In genomic region chr2:153101187-153101586, GRCh38 we compare ENCODE assay signal across 29 cellular contexts.
DNase-seq lines count a peak whose midpoint lies in the region; ATAC-seq, FAIRE-seq and TF ChIP-seq lines count a peak whose summit lies in the region.
"Had no signal": no experiment of that assay in that cellular context is flagged by ENCODE, and none has a peak within 500 bp of the region (broad histone marks: within the 10 kb centered on the region; RNA-seq: fewer than 3 reads in every experiment).

No MANE protein-coding gene starts in this region.

- H2AFZ ChIP-seq in astrocyte (ENCODE audit: low read depth, low read length): no peak overlapping the region

- H3K27me3 Mint-ChIP-seq in astrocyte (ENCODE audit: low read depth, unreplicated experiment): no peaks in the 10 kb centered on the region
- no peaks in the 10 kb centered on the region for H3K27me3 Mint-ChIP-seq in activated CD4-positive, alpha-beta T cell treated with anti-CD3 and anti-CD28 coated beads, Interleukin-2, amount 10 ng/mL, durations not matched to agents 24 days and 14 days
- H3K27me3 Mint-ChIP-seq: activated CD4-positive, alpha-beta memory T cell treated with anti-CD3 and anti-CD28 coated beads, Interleukin-2, amount 10 ng/mL, durations not matched to agents 7 days and 5 days; activated naive CD4-positive, alpha-beta T cell treated with anti-CD3 and anti-CD28 coated beads, Interleukin-2, amount 10 ng/mL, durations not matched to agents 7 days and 5 days; B cell; T-cell had no signal

- no peak overlapping the region for H3K4me2 ChIP-seq in astrocyte (ENCODE audit: low read length)

- H3K36me3 ChIP-seq in astrocyte (ENCODE audit: insufficient read depth, low read length): no peaks in the 10 kb centered on the region
- H3K36me3 ChIP-seq: breast epithelium, prostate gland, tibial artery had no signal

- no peak for ATAC-seq in HG03565 (IDR thresholded peaks at IDR 0.05; ENCODE audit: unreplicated experiment)
- ATAC-seq: GM12878; naive thymus-derived CD8-positive, alpha-beta T cell; T-cell had no signal

- peaks cover 3% of the 10 kb centered on the region for H3K4me1 Mint-ChIP-seq in astrocyte (ENCODE audit: low read depth, unreplicated experiment)
- no peaks in the 10 kb centered on the region for H3K4me1 Mint-ChIP-seq in activated CD4-positive, alpha-beta T cell treated with anti-CD3 and anti-CD28 coated beads, Interleukin-2, amount 10 ng/mL, durations not matched to agents 24 days and 14 days
- H3K4me1 Mint-ChIP-seq: activated CD4-positive, alpha-beta memory T cell treated with anti-CD3 and anti-CD28 coated beads, Interleukin-2, amount 10 ng/mL, durations not matched to agents 7 days and 5 days; activated naive CD4-positive, alpha-beta T cell treated with anti-CD3 and anti-CD28 coated beads, Interleukin-2, amount 10 ng/mL, durations not matched to agents 7 days and 5 days; B cell had no signal

- DNase-seq in ACHN (peak; percentile 85), NCI-H226 (peak; percentile 79), astrocyte (ENCODE audit: low read depth) (peak; percentile 3), kidney tubule cell (ENCODE audit: low spot score) (peak; percentile 62), MV-4-11 (lab: John Stamatoyannopoulos, UW) (no peak), GF-D8 (lab: John Stamatoyannopoulos, UW) (no peak)
- DNase-seq in activated CD4-positive, alpha-beta T cell treated with anti-CD3 and anti-CD28 coated beads, Interleukin-2, amount 10 ng/mL, durations not matched to agents 24 days and 14 days: no peak
- DNase-seq: activated CD4-positive, alpha-beta memory T cell treated with anti-CD3 and anti-CD28 coated beads, Interleukin-2, amount 10 ng/mL, durations not matched to agents 7 days and 5 days; activated CD4-positive, CD25-positive, alpha-beta regulatory T cell treated with anti-CD3 and anti-CD28 coated beads, Interleukin-2, amount 50 U/mL, for 72 hours; activated CD8-positive, alpha-beta memory T cell treated with anti-CD3 and anti-CD28 coated beads, Interleukin-2, amount 50 U/mL, for 48 hours; activated naive CD4-positive, alpha-beta T cell treated with anti-CD3 and anti-CD28 coated beads, Interleukin-2, amount 10 ng/mL, durations not matched to agents 7 days and 5 days; amniotic stem cell; CD4-positive, alpha-beta memory T cell; dorsolateral prefrontal cortex; IMR-90; naive thymus-derived CD8-positive, alpha-beta T cell; NCI-H1048; NCI-H187; NCI-H82; nucleus accumbens; stimulated activated CD4-positive, alpha-beta T cell treated with anti-CD3 and anti-CD28 coated beads, Interleukin-4, amount 100 ng/mL, for 24 hours; T-cell; tibial artery had no signal

- H3K4me1 ChIP-seq in astrocyte (ENCODE audit: insufficient read depth, low read length): no peaks in the 10 kb centered on the region
- H3K4me1 ChIP-seq: breast epithelium, prostate gland, tibial artery had no signal

- no peak overlapping the region for H3K4me3 ChIP-seq in astrocyte (ENCODE audit: insufficient read depth, low read depth, low read length)
- H3K4me3 ChIP-seq: breast epithelium, dorsolateral prefrontal cortex, GM12878, prostate gland, tibial artery had no signal

- FAIRE-seq in astrocyte (lab: Jason Lieb, UNC): no peak
- FAIRE-seq: endothelial cell of umbilical vein, GM12878 had no signal

- H3K9ac ChIP-seq in astrocyte (ENCODE audit: low read length): no peak overlapping the region

- H3K36me3 Mint-ChIP-seq in astrocyte (ENCODE audit: low read depth, unreplicated experiment): no peaks in the 10 kb centered on the region
- H3K36me3 Mint-ChIP-seq in activated CD4-positive, alpha-beta T cell treated with anti-CD3 and anti-CD28 coated beads, Interleukin-2, amount 10 ng/mL, durations not matched to agents 24 days and 14 days (ENCODE audit: low read depth): no peaks in the 10 kb centered on the region
- H3K36me3 Mint-ChIP-seq: activated naive CD4-positive, alpha-beta T cell treated with anti-CD3 and anti-CD28 coated beads, Interleukin-2, amount 10 ng/mL, durations not matched to agents 7 days and 5 days; CD4-positive, alpha-beta memory T cell; naive thymus-derived CD8-positive, alpha-beta T cell; T-cell had no signal

- intact Hi-C loops in activated CD4-positive, alpha-beta T cell treated with anti-CD3 and anti-CD28 coated beads, Interleukin-2, amount 10 ng/mL, durations not matched to agents 24 days and 14 days (cut with micrococcal nuclease): no loop called here

- no peaks in the 10 kb centered on the region for H4K20me1 ChIP-seq in astrocyte (ENCODE audit: insufficient read depth, low read length)

- no peaks in the 10 kb centered on the region for H3K27me3 ChIP-seq in astrocyte (ENCODE audit: insufficient read depth, low read length)
- H3K27me3 ChIP-seq: breast epithelium, tibial artery had no signal

- H3K9me3 Mint-ChIP-seq in astrocyte (ENCODE audit: unreplicated experiment): peaks cover 4% of the 10 kb centered on the region
- peaks cover 4% of the 10 kb centered on the region for H3K9me3 Mint-ChIP-seq in activated CD4-positive, alpha-beta T cell treated with anti-CD3 and anti-CD28 coated beads, Interleukin-2, amount 10 ng/mL, durations not matched to agents 24 days and 14 days
- H3K9me3 Mint-ChIP-seq: activated CD4-positive, alpha-beta memory T cell treated with anti-CD3 and anti-CD28 coated beads, Interleukin-2, amount 10 ng/mL, durations not matched to agents 7 days and 5 days had no signal

- no peak overlapping the region for H3K27ac Mint-ChIP-seq in astrocyte (ENCODE audit: unreplicated experiment)
- no peak overlapping the region for H3K27ac Mint-ChIP-seq in activated CD4-positive, alpha-beta T cell treated with anti-CD3 and anti-CD28 coated beads, Interleukin-2, amount 10 ng/mL, durations not matched to agents 24 days and 14 days
- H3K27ac Mint-ChIP-seq: activated CD4-positive, alpha-beta memory T cell treated with anti-CD3 and anti-CD28 coated beads, Interleukin-2, amount 10 ng/mL, durations not matched to agents 7 days and 5 days; activated naive CD4-positive, alpha-beta T cell treated with anti-CD3 and anti-CD28 coated beads, Interleukin-2, amount 10 ng/mL, durations not matched to agents 7 days and 5 days; B cell; CD4-positive, alpha-beta memory T cell; naive thymus-derived CD8-positive, alpha-beta T cell; T-cell had no signal

- TF ChIP-seq CTCF in astrocyte (IDR thresholded peaks at IDR 0.05; ENCODE audit: insufficient read depth, low read depth, low read length): no peak

- in situ Hi-C loops in ACHN (cut with HindIII; ENCODE audit: low pct_ligation_motif_present, low pct_unique_long_range_greater_than_20kb, low sequenced_read_pairs): no loop called here

- H3K9me3 ChIP-seq in astrocyte (ENCODE audit: insufficient read depth, low read depth, low read length): no peaks in the 10 kb centered on the region
- H3K9me3 ChIP-seq: breast epithelium, prostate gland, tibial artery had no signal

- no peak overlapping the region for H3K4me3 Mint-ChIP-seq in astrocyte (ENCODE audit: unreplicated experiment)
- no peak overlapping the region for H3K4me3 Mint-ChIP-seq in activated CD4-positive, alpha-beta T cell treated with anti-CD3 and anti-CD28 coated beads, Interleukin-2, amount 10 ng/mL, durations not matched to agents 24 days and 14 days
- H3K4me3 Mint-ChIP-seq: activated CD4-positive, alpha-beta memory T cell treated with anti-CD3 and anti-CD28 coated beads, Interleukin-2, amount 10 ng/mL, durations not matched to agents 7 days and 5 days; activated naive CD4-positive, alpha-beta T cell treated with anti-CD3 and anti-CD28 coated beads, Interleukin-2, amount 10 ng/mL, durations not matched to agents 7 days and 5 days; B cell; CD4-positive, alpha-beta memory T cell; naive thymus-derived CD8-positive, alpha-beta T cell; T-cell had no signal

- no peaks in the 10 kb centered on the region for H3K79me2 ChIP-seq in astrocyte (ENCODE audit: insufficient read depth, low read length)

- no peak overlapping the region for H3K27ac ChIP-seq in astrocyte (ENCODE audit: low read depth, low read length)
- H3K27ac ChIP-seq: breast epithelium, dorsolateral prefrontal cortex, prostate gland, tibial artery had no signal

Comparison
In these comparisons a context has a peak if more than half of its experiments do, and no peak if none do; other contexts are left out.
1. DNase-seq: peak in ACHN (single experiment), NCI-H226 (single experiment), astrocyte (single experiment) and kidney tubule cell (single experiment); none in activated CD4-positive, alpha-beta T cell treated with anti-CD3 and anti-CD28 coated beads, Interleukin-2, amount 10 ng/mL, durations not matched to agents 24 days and 14 days (single experiment), MV-4-11 (single experiment) and GF-D8 (single experiment).